1 cellular context compared by ENCODE assay signal in the genomic region with DNA sequence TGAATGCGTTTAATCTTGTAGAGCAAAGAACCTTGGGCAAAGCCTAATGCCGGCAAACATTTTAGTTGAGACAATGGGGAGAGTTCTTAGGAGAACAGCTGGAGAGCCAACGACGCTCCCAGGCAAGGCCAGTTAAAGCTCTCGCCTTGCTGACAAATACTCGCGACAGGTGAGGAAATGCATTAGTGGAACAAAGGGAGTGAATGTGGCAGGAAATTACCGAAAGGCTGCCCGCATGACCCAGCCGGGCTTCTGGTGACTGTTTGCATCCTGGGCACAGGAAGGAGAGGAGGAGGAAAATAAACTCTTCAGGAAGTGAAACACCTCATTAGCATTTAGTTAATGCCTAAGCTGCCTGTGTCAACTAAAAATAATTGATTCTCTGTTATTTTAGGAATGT.
TF ChIP-seq lines count a peak whose summit lies in the region.

No MANE protein-coding gene starts in this region.

TF ChIP-seq in WTC11, 78 proteins besides CTCF, POLR2A, EP300 and RAD21 (continued from another document and continues in another):
- TF ChIP-seq, protein P1, sequence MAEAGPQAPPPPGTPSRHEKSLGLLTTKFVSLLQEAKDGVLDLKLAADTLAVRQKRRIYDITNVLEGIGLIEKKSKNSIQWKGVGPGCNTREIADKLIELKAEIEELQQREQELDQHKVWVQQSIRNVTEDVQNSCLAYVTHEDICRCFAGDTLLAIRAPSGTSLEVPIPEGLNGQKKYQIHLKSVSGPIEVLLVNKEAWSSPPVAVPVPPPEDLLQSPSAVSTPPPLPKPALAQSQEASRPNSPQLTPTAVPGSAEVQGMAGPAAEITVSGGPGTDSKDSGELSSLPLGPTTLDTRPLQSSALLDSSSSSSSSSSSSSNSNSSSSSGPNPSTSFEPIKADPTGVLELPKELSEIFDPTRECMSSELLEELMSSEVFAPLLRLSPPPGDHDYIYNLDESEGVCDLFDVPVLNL (CRISPR knock-in tag; IDR thresholded peaks at IDR 0.05; ENCODE audit: borderline replicate concordance, low read depth) = no peak
- TF ChIP-seq, protein P2, sequence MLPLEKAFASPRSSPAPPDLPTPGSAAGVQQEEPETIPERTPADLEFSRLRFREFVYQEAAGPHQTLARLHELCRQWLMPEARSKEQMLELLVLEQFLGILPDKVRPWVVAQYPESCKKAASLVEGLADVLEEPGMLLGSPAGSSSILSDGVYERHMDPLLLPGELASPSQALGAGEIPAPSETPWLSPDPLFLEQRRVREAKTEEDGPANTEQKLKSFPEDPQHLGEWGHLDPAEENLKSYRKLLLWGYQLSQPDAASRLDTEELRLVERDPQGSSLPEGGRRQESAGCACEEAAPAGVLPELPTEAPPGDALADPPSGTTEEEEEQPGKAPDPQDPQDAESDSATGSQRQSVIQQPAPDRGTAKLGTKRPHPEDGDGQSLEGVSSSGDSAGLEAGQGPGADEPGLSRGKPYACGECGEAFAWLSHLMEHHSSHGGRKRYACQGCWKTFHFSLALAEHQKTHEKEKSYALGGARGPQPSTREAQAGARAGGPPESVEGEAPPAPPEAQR (CRISPR knock-in tag; IDR thresholded peaks at IDR 0.05) = no peak
- TF ChIP-seq ZNF317 (CRISPR knock-in tag; IDR thresholded peaks at IDR 0.05; ENCODE audit: borderline replicate concordance, low read depth) (no peak), HMGA2 (CRISPR knock-in tag; IDR thresholded peaks at IDR 0.05) (no peak), TEAD4 (CRISPR knock-in tag; IDR thresholded peaks at IDR 0.05) (no peak), ETV6 (CRISPR knock-in tag; IDR thresholded peaks at IDR 0.05) (peak; percentile 47; the same call in 1 of the 2 replicates), CREB1 (CRISPR knock-in tag; IDR thresholded peaks at IDR 0.05) (no peak), ZNF416 (CRISPR knock-in tag; IDR thresholded peaks at IDR 0.05) (no peak), KAT7 (CRISPR knock-in tag; IDR thresholded peaks at IDR 0.05; ENCODE audit: borderline replicate concordance) (no peak), GTF2I (CRISPR knock-in tag; conservative IDR thresholded peaks at IDR 0.05) (no peak), FOXJ3 (CRISPR knock-in tag; IDR thresholded peaks at IDR 0.05; ENCODE audit: borderline replicate concordance) (no peak), ZNF138 (CRISPR knock-in tag; conservative IDR thresholded peaks at IDR 0.05) (no peak), OVOL2 (CRISPR knock-in tag; IDR thresholded peaks at IDR 0.05; ENCODE audit: borderline replicate concordance) (no peak), MXD4 (CRISPR knock-in tag; IDR thresholded peaks at IDR 0.05; ENCODE audit: borderline replicate concordance) (no peak), ZNF219 (CRISPR knock-in tag; IDR thresholded peaks at IDR 0.05; ENCODE audit: borderline replicate concordance) (no peak), SP1 (CRISPR knock-in tag; conservative IDR thresholded peaks at IDR 0.05) (no peak), MYBL2 (CRISPR knock-in tag; IDR thresholded peaks at IDR 0.05) (no peak), EMX1 (CRISPR knock-in tag; IDR thresholded peaks at IDR 0.05) (no peak), JUN (CRISPR knock-in tag; IDR thresholded peaks at IDR 0.05) (no peak), TEAD1 (CRISPR knock-in tag; IDR thresholded peaks at IDR 0.05) (peak; percentile 49; the same call in 1 of the 2 replicates), ZBTB21 (CRISPR knock-in tag; IDR thresholded peaks at IDR 0.05; ENCODE audit: borderline replicate concordance) (no peak), FOXK1 (CRISPR knock-in tag; IDR thresholded peaks at IDR 0.05) (0 out of 2 replicates have a peak, but pooled peaks have one; percentile 49), SMAD4 (CRISPR knock-in tag; IDR thresholded peaks at IDR 0.05) (no peak), CBFB (CRISPR knock-in tag; IDR thresholded peaks at IDR 0.05; ENCODE audit: low read depth) (no peak), ATF1 (CRISPR knock-in tag; IDR thresholded peaks at IDR 0.05) (no peak), ELF4 (CRISPR knock-in tag; IDR thresholded peaks at IDR 0.05; ENCODE audit: low read depth) (no peak), GRHL2 (CRISPR knock-in tag; IDR thresholded peaks at IDR 0.05; ENCODE audit: insufficient replicate concordance, severe bottlenecking) (no peak), NFE2L1 (CRISPR knock-in tag; IDR thresholded peaks at IDR 0.05) (no peak), IRF2 (CRISPR knock-in tag; IDR thresholded peaks at IDR 0.05; ENCODE audit: borderline replicate concordance, low read depth) (no peak)
- TF ChIP-seq, protein P3, sequence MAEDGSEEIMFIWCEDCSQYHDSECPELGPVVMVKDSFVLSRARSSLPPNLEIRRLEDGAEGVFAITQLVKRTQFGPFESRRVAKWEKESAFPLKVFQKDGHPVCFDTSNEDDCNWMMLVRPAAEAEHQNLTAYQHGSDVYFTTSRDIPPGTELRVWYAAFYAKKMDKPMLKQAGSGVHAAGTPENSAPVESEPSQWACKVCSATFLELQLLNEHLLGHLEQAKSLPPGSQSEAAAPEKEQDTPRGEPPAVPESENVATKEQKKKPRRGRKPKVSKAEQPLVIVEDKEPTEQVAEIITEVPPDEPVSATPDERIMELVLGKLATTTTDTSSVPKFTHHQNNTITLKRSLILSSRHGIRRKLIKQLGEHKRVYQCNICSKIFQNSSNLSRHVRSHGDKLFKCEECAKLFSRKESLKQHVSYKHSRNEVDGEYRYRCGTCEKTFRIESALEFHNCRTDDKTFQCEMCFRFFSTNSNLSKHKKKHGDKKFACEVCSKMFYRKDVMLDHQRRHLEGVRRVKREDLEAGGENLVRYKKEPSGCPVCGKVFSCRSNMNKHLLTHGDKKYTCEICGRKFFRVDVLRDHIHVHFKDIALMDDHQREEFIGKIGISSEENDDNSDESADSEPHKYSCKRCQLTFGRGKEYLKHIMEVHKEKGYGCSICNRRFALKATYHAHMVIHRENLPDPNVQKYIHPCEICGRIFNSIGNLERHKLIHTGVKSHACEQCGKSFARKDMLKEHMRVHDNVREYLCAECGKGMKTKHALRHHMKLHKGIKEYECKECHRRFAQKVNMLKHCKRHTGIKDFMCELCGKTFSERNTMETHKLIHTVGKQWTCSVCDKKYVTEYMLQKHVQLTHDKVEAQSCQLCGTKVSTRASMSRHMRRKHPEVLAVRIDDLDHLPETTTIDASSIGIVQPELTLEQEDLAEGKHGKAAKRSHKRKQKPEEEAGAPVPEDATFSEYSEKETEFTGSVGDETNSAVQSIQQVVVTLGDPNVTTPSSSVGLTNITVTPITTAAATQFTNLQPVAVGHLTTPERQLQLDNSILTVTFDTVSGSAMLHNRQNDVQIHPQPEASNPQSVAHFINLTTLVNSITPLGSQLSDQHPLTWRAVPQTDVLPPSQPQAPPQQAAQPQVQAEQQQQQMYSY (CRISPR knock-in tag; IDR thresholded peaks at IDR 0.05) = no peak
- TF ChIP-seq, protein P4, sequence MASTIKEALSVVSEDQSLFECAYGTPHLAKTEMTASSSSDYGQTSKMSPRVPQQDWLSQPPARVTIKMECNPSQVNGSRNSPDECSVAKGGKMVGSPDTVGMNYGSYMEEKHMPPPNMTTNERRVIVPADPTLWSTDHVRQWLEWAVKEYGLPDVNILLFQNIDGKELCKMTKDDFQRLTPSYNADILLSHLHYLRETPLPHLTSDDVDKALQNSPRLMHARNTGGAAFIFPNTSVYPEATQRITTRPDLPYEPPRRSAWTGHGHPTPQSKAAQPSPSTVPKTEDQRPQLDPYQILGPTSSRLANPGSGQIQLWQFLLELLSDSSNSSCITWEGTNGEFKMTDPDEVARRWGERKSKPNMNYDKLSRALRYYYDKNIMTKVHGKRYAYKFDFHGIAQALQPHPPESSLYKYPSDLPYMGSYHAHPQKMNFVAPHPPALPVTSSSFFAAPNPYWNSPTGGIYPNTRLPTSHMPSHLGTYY (CRISPR knock-in tag; IDR thresholded peaks at IDR 0.05) = no peak
- TF ChIP-seq, protein P5, sequence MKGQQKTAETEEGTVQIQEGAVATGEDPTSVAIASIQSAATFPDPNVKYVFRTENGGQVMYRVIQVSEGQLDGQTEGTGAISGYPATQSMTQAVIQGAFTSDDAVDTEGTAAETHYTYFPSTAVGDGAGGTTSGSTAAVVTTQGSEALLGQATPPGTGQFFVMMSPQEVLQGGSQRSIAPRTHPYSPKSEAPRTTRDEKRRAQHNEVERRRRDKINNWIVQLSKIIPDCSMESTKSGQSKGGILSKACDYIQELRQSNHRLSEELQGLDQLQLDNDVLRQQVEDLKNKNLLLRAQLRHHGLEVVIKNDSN (CRISPR knock-in tag; IDR thresholded peaks at IDR 0.05) = no peak
- TF ChIP-seq, protein P6, sequence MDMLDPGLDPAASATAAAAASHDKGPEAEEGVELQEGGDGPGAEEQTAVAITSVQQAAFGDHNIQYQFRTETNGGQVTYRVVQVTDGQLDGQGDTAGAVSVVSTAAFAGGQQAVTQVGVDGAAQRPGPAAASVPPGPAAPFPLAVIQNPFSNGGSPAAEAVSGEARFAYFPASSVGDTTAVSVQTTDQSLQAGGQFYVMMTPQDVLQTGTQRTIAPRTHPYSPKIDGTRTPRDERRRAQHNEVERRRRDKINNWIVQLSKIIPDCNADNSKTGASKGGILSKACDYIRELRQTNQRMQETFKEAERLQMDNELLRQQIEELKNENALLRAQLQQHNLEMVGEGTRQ (CRISPR knock-in tag; IDR thresholded peaks at IDR 0.05) = 0 out of 2 replicates have a peak, but pooled peaks have one; percentile 21
- TF ChIP-seq, protein P7, sequence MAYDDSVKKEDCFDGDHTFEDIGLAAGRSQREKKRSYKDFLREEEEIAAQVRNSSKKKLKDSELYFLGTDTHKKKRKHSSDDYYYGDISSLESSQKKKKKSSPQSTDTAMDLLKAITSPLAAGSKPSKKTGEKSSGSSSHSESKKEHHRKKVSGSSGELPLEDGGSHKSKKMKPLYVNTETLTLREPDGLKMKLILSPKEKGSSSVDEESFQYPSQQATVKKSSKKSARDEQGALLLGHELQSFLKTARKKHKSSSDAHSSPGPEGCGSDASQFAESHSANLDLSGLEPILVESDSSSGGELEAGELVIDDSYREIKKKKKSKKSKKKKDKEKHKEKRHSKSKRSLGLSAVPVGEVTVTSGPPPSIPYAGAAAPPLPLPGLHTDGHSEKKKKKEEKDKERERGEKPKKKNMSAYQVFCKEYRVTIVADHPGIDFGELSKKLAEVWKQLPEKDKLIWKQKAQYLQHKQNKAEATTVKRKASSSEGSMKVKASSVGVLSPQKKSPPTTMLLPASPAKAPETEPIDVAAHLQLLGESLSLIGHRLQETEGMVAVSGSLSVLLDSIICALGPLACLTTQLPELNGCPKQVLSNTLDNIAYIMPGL (CRISPR knock-in tag; IDR thresholded peaks at IDR 0.05) = no peak
- TF ChIP-seq, protein P8, sequence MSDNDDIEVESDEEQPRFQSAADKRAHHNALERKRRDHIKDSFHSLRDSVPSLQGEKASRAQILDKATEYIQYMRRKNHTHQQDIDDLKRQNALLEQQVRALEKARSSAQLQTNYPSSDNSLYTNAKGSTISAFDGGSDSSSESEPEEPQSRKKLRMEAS (CRISPR knock-in tag; IDR thresholded peaks at IDR 0.05) = peak; percentile 29; the same call in 1 of the 2 replicates
- TF ChIP-seq, protein P9, sequence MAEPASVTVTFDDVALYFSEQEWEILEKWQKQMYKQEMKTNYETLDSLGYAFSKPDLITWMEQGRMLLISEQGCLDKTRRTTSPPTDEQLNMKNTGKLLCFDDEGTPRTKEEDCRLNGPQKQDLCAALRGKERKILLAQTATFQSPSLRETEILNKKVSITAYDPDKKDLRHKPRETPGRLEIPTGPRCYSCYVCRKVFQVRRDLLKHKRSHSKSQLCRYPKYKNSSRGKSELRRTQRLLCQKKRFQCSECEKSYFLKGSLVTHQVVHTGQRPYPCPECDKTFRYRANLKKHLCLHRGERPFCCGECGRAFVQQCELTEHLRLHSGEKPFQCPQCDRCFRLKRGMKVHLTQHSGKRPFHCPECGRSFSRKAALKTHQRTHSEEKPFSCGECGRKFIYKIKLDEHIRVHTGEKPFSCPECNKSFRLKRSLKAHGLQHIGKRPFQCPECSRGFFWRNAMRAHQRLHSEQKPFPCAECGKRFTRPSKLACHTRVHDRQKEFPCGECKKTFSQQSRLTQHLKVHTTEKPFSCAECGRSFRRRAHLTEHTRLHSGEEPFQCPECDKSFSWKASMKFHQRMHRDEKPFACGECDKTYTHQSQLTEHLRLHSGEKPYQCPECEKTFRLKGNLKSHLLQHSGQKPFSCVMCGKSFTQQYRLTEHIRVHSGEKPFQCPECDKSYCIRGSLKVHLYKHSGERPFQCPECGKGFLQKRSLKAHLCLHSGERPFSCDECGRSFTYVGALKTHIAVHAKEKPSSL (CRISPR knock-in tag; conservative IDR thresholded peaks at IDR 0.05) = no peak
- TF ChIP-seq, protein P10, sequence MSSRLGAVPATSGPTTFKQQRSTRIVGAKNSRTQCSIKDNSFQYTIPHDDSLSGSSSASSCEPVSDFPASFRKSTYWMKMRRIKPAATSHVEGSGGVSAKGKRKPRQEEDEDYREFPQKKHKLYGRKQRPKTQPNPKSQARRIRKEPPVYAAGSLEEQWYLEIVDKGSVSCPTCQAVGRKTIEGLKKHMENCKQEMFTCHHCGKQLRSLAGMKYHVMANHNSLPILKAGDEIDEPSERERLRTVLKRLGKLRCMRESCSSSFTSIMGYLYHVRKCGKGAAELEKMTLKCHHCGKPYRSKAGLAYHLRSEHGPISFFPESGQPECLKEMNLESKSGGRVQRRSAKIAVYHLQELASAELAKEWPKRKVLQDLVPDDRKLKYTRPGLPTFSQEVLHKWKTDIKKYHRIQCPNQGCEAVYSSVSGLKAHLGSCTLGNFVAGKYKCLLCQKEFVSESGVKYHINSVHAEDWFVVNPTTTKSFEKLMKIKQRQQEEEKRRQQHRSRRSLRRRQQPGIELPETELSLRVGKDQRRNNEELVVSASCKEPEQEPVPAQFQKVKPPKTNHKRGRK (CRISPR knock-in tag; IDR thresholded peaks at IDR 0.05; ENCODE audit: borderline replicate concordance) = no peak
- TF ChIP-seq, protein P11, sequence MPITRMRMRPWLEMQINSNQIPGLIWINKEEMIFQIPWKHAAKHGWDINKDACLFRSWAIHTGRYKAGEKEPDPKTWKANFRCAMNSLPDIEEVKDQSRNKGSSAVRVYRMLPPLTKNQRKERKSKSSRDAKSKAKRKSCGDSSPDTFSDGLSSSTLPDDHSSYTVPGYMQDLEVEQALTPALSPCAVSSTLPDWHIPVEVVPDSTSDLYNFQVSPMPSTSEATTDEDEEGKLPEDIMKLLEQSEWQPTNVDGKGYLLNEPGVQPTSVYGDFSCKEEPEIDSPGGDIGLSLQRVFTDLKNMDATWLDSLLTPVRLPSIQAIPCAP (CRISPR knock-in tag; IDR thresholded peaks at IDR 0.05) = no peak
- TF ChIP-seq, protein P12, sequence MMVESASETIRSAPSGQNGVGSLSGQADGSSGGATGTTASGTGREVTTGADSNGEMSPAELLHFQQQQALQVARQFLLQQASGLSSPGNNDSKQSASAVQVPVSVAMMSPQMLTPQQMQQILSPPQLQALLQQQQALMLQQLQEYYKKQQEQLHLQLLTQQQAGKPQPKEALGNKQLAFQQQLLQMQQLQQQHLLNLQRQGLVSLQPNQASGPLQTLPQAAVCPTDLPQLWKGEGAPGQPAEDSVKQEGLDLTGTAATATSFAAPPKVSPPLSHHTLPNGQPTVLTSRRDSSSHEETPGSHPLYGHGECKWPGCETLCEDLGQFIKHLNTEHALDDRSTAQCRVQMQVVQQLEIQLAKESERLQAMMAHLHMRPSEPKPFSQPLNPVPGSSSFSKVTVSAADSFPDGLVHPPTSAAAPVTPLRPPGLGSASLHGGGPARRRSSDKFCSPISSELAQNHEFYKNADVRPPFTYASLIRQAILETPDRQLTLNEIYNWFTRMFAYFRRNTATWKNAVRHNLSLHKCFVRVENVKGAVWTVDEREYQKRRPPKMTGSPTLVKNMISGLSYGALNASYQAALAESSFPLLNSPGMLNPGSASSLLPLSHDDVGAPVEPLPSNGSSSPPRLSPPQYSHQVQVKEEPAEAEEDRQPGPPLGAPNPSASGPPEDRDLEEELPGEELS (CRISPR knock-in tag; IDR thresholded peaks at IDR 0.05) = peak; percentile 72; the same call in 1 of the 2 replicates
